ENCODE assay signal across 7 cellular contexts in genomic region chr6:144094731-144095133, GRCh38. TPM values are rescaled to one million over a fixed set of nuclear protein-coding genes. Genes with fewer than 3 reads are reported as not detected.
A peak's percentile ranks its signal among the peaks of the same experiment; 100 is the strongest.
DNase-seq lines count a peak whose midpoint lies in the region; ATAC-seq and TF ChIP-seq lines count a peak whose summit lies in the region.

No MANE protein-coding gene starts in this region.

- no TSS peak for BruUV-seq in mammary epithelial cell (replicated peaks; lab: Mats Ljungman, UMichigan)

- DNase-seq in mammary epithelial cell (no peak), mucosa of descending colon (no peak), NCI-H187 treated with DMSO at 0.1 percent for 48 hours (lab: John Stamatoyannopoulos, UW) (no peak), NCI-H146 treated with DMSO at 0.1 percent for 48 hours (lab: John Stamatoyannopoulos, UW; ENCODE audit: unreplicated experiment) (no peak)
- DNase-seq in NK-92 treated with Interleukin-12 subunit alpha and Interleukin-12 subunit beta, amount 100 ng/mL, for 24 hours (lab: John Stamatoyannopoulos, UW), result no peak

- peak; percentile 0 for ATAC-seq in GM19395 (IDR thresholded peaks at IDR 0.05; ENCODE audit: unreplicated experiment)
- ATAC-seq in mucosa of descending colon, result no peak

- no peaks in the 10 kb centered on the region for H4K20me1 ChIP-seq in mammary epithelial cell (ENCODE audit: insufficient read depth, low read length)

- peak overlapping the region; percentile 89 for H3K4me2 ChIP-seq in mammary epithelial cell (ENCODE audit: insufficient read depth, low read depth, low read length)

- H3K9me3 ChIP-seq in HUES64 (ENCODE audit: insufficient read depth, low read depth, low read length) (no peaks in the 10 kb centered on the region), mammary epithelial cell (replicated peaks; ENCODE audit: insufficient read depth, low read length) (no peaks in the 10 kb centered on the region), mucosa of descending colon (no peaks in the 10 kb centered on the region)

- no peak for TF ChIP-seq CTCF in mammary epithelial cell (conservative IDR thresholded peaks at IDR 0.05 in 1 of 2, IDR thresholded peaks at IDR 0.05 in 1 of 2; ENCODE audit: extremely low read depth in 1 of 2, insufficient read depth in 1 of 2, low read depth in 1 of 2, low read length in 2 of 2)
- no peak for TF ChIP-seq CTCF in mucosa of descending colon (IDR thresholded peaks at IDR 0.05)

- H3K79me2 ChIP-seq in mammary epithelial cell (ENCODE audit: insufficient read depth, low read length), result peaks cover 28% of the 10 kb centered on the region

- intact Hi-C loops in mammary epithelial cell (cut with micrococcal nuclease) (loop anchor here (1.0 to 10.0 kb wide), 4 partner anchors 191 to 517 kb away; partner anchors contain the start of genes LTV1 and UTRN), mucosa of descending colon (cut with DNase I, micrococcal nuclease) (no loop called here)

- CTCF ChIA-PET in mammary epithelial cell (lab: Charles Lee; ENCODE audit: low non-redundant PET), result no interaction called here

- in situ Hi-C loops in mammary epithelial cell (cut with MboI; ENCODE audit: low sequenced_read_pairs in 2 of 2), result loop anchor here in 1 of 2 donors (5.0 kb wide), 1 partner anchor 123 kb away; no protein-coding TSS in a partner anchor

- H3K4me3 ChIP-seq in HUES64 (ENCODE audit: low read length) (peak overlapping the region; percentile 77), mammary epithelial cell (replicated peaks in 1 of 3; ENCODE audit: insufficient read depth in 1 of 3, low read depth in 2 of 3, low read length in 3 of 3) (peak overlapping the region; percentile 58 to 91 (median 61)), mucosa of descending colon (peak overlapping the region; percentile 47)

- H3K9ac ChIP-seq in HUES64 (ENCODE audit: low read depth, low read length) (peak overlapping the region; percentile 79), mammary epithelial cell (ENCODE audit: insufficient read depth, low read length) (peak overlapping the region; percentile 85)

- H3K4me1 ChIP-seq in HUES64 (ENCODE audit: insufficient read depth, low read length), result peaks cover 7% of the 10 kb centered on the region; the same call in 1 of the 2 replicates
- H3K4me1 ChIP-seq in mammary epithelial cell (ENCODE audit: insufficient read depth, low read length), result peaks cover 6% of the 10 kb centered on the region
- H3K4me1 ChIP-seq in mucosa of descending colon (ENCODE audit: low read depth), result peaks cover 6% of the 10 kb centered on the region

- H3K27me3 ChIP-seq in HUES64 (ENCODE audit: insufficient read depth, low read length), result no peaks in the 10 kb centered on the region
- no peaks in the 10 kb centered on the region for H3K27me3 ChIP-seq in mammary epithelial cell (ENCODE audit: insufficient read depth, low read length)

- H3K27ac ChIP-seq in HUES64 (ENCODE audit: low read depth, low read length) (peak overlapping the region; percentile 76; the same call in 1 of the 2 replicates), mammary epithelial cell (ENCODE audit: insufficient read depth, low read depth, low read length) (peak overlapping the region; percentile 77)

- H2AFZ ChIP-seq in mammary epithelial cell (ENCODE audit: low read depth, low read length), result peak overlapping the region; percentile 95

- dilution Hi-C loops in mammary epithelial cell (cut with HindIII; ENCODE audit: low sequenced_read_pairs), result no loop called here

- no peaks in the 10 kb centered on the region for H3K36me3 ChIP-seq in HUES64 (ENCODE audit: insufficient read depth, low read length)
- no peaks in the 10 kb centered on the region for H3K36me3 ChIP-seq in mammary epithelial cell (ENCODE audit: insufficient read depth, low read length)
- no peaks in the 10 kb centered on the region for H3K36me3 ChIP-seq in mucosa of descending colon (ENCODE audit: low read depth)

- WGBS in HUES64, result 3% methylated on average over 19 of the region's 19 CpGs
- WGBS in mammary epithelial cell (ENCODE audit: low coverage, missing lambda C conversion rate), result 0% methylated on average over 18 of the region's 19 CpGs

RNA-seq across cellular contexts. Expression of gene SF3B5, which starts 0.6 kb away (rescaled TPM):
- polyA plus RNA-seq in HUES64 (2013, experiment 1 of 2), result 170 TPM
- 180 TPM for polyA plus RNA-seq in HUES64 (2013, experiment 2 of 2)
- total RNA-seq in mammary epithelial cell (100 to 1,000 TPM in 1 of 2 donors, 10 to 100 TPM in 1; 81.9 to 132 TPM), mucosa of descending colon (100 to 1,000 TPM; 104 to 172 (median 140) TPM)
- 362 TPM for polyA plus RNA-seq in mammary epithelial cell
- polyA minus RNA-seq in mammary epithelial cell, result 224 TPM

RNA-seq across cellular contexts. Expression of gene STX11, which starts 55.6 kb away (rescaled TPM):
- polyA plus RNA-seq in HUES64 (2013, experiment 1 of 2), result not detected
- polyA plus RNA-seq in HUES64 (2013, experiment 2 of 2), result not detected
- total RNA-seq in mammary epithelial cell, result 1 to 10 TPM in 1 of 2 donors, under 1 TPM in 1; 0.71 to 1.2 TPM
- 1.0 TPM for polyA plus RNA-seq in mammary epithelial cell
- polyA minus RNA-seq in mammary epithelial cell, result not detected
- 1 to 10 TPM in 2 of 3 donors, under 1 TPM in 1; 0.84 to 2.7 (median 2.5) TPM for total RNA-seq in mucosa of descending colon
